In the genomic region with DNA sequence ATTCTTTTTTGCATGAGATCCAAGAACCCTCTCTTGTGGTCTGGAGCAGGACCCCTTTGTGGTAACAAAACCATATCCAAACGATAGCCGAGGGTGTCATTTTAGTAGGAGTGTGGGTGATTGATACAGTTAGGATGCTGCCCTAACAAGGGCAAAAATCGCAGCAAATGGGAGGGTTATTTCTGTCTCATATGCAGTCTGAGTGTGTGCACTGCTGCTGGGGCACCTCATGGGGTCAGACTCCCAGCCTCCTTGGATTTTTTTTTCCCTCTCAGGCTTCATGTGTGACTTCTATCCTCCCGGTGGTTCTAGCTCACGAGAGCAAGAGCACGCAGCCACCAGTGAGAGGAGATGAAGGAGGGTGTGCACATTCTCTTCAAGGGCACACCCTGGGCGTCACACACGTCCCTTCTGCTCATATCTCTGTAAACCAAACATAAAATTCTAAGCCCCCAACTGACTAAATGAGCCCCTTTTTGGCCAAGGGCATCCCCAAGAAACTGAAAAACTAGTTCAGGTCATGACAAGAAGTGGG, we compare ENCODE assay signal across 18 cellular contexts. TPM values are rescaled to one million over a fixed set of nuclear protein-coding genes. Genes with fewer than 3 reads are reported as not detected.
A peak's percentile ranks its signal among the peaks of the same experiment; 100 is the strongest.
DNase-seq lines count a peak whose midpoint lies in the region; ATAC-seq, FAIRE-seq and TF ChIP-seq lines count a peak whose summit lies in the region.
"Had no signal": no experiment of that assay in that cellular context is flagged by ENCODE, and none has a peak within 500 bp of the region (broad histone marks: within the 10 kb centered on the region; RNA-seq: fewer than 3 reads in every experiment).

No MANE protein-coding gene starts in this region.

- 19% methylated on average over 8 of the region's 8 CpGs for WGBS in A549 (ENCODE audit: missing lambda C conversion rate)
- WGBS in esophagus muscularis mucosa, result 64% methylated on average over 8 of the region's 8 CpGs

- no peak for TF ChIP-seq EP300 in A549 (IDR thresholded peaks at IDR 0.05)
- TF ChIP-seq EP300 in esophagus muscularis mucosa (IDR thresholded peaks at IDR 0.05), result no peak

- POLR2A ChIA-PET in A549 (lab: Yijun Ruan, JAX) (no interaction called here), WTC11 (lab: Charles Lee) (no interaction called here)

- H2AFZ ChIP-seq in GM23338, result peak overlapping the region; percentile 40; the same call in 1 of the 2 replicates
- H2AFZ ChIP-seq: GM23248 had no signal

- H3K4me1 Mint-ChIP-seq in GM23338 (peaks cover 15% of the 10 kb centered on the region; the same call in 2 of the 3 replicates), WTC11 (peaks cover 20% of the 10 kb centered on the region)

- CTCF ChIA-PET in A549 (lab: Yijun Ruan, JAX) (interaction anchor here (1.3 kb wide), 1 partner anchor 29 kb away, joined by 4 read pairs; the partner anchor contains the start of gene IL15RA), WTC11 (lab: Charles Lee) (interaction anchor here (1.1 kb wide), 1 partner anchor 396 kb away, joined by 3 read pairs; no protein-coding TSS in a partner anchor)

- H3K27ac Mint-ChIP-seq in GM23338 (no peak overlapping the region; the same call in 1 of the 2 replicates), WTC11 (no peak overlapping the region; the same call in 1 of the 2 replicates)

- DNase-seq in A549 (ENCODE audit: low read depth in 1 of 2, low spot score in 1 of 2) (no peak), GM23338 (ENCODE audit: low spot score) (no peak), WTC11 (ENCODE audit: low spot score) (no peak), esophagus muscularis mucosa (ENCODE audit: extremely low spot score) (peak; percentile 37), head of caudate nucleus (no peak)
- DNase-seq: Caco-2; CD8-positive, alpha-beta memory T cell; DND-41; GDM1; GM23248; H9; KG1 had no signal

- H3K4me3 ChIP-seq in A549 (no peak overlapping the region), GM23338 (no peak overlapping the region), esophagus muscularis mucosa (peak overlapping the region in 1 of 4 donors; percentile 2)
- H3K4me3 ChIP-seq: GM23248 had no signal

- H3K9me3 Mint-ChIP-seq in GM23338 (peaks cover 5% of the 10 kb centered on the region; the same call in 2 of the 3 replicates), WTC11 (peaks cover 19% of the 10 kb centered on the region)

- TF ChIP-seq CTCF in A549 (IDR thresholded peaks at IDR 0.05) (no peak), GM23338 (conservative IDR thresholded peaks at IDR 0.05; ENCODE audit: low read depth in 2 of 2) (no peak), WTC11 (IDR thresholded peaks at IDR 0.05) (no peak), esophagus muscularis mucosa (IDR thresholded peaks at IDR 0.05) (no peak)

- H3K79me2 ChIP-seq in GM23338 (replicated peaks; ENCODE audit: insufficient read depth), result no peaks in the 10 kb centered on the region

- H3K9me3 ChIP-seq in A549 (peaks cover 15% of the 10 kb centered on the region), esophagus muscularis mucosa (peaks cover 0 to 9% (median 6%) of the 10 kb centered on the region in 4 donors)

- H3K9me2 ChIP-seq in GM23338 (ENCODE audit: insufficient read depth), result no peaks in the 10 kb centered on the region

- H3K36me3 Mint-ChIP-seq in GM23338 (ENCODE audit: low read depth) (no peaks in the 10 kb centered on the region), WTC11 (no peaks in the 10 kb centered on the region)

- H3K27me3 ChIP-seq in GM23338 (ENCODE audit: insufficient read depth) (no peaks in the 10 kb centered on the region), esophagus muscularis mucosa (no peaks in the 10 kb centered on the region)

- TF ChIP-seq POLR2A in A549 (IDR thresholded peaks at IDR 0.05; ENCODE audit: low read length) (no peak), esophagus muscularis mucosa (IDR thresholded peaks at IDR 0.05; ENCODE audit: low read depth) (no peak)

- H3K4me2 ChIP-seq in A549, result 0 out of 3 replicates have a peak overlapping the region, but pooled peaks have one; percentile 1
- no peak overlapping the region for H3K4me2 ChIP-seq in GM23338

- ATAC-seq in A549 (peak; percentile 55 to 66; a peak in 5 of 6 replicates), GM23338 (no peak), WTC11 (peak; percentile 48), GM19351 (IDR thresholded peaks at IDR 0.05; ENCODE audit: unreplicated experiment) (no peak), HG03565 (IDR thresholded peaks at IDR 0.05; ENCODE audit: unreplicated experiment) (no peak)

- H3K27me3 Mint-ChIP-seq in GM23338 (ENCODE audit: insufficient read depth, low read depth, poor library complexity) (peaks cover 5% of the 10 kb centered on the region), WTC11 (ENCODE audit: low read depth) (no peaks in the 10 kb centered on the region)

- H3K4me1 ChIP-seq in A549 (no peaks in the 10 kb centered on the region), GM23338 (ENCODE audit: insufficient read depth) (no peaks in the 10 kb centered on the region), esophagus muscularis mucosa (no peaks in the 10 kb centered on the region)
- H3K4me1 ChIP-seq: Caco-2 had no signal

- H3K27ac ChIP-seq in A549 (no peak overlapping the region), GM23338 (ENCODE audit: low read depth) (no peak overlapping the region), esophagus muscularis mucosa (replicated peaks in 1 of 4) (no peak overlapping the region)
- H3K27ac ChIP-seq: GM23248, HL-60 had no signal

- TF ChIP-seq RAD21 in A549 (conservative IDR thresholded peaks at IDR 0.05 in 1 of 2, IDR thresholded peaks at IDR 0.05 in 1 of 2), result no peak

- intact Hi-C loops in esophagus muscularis mucosa (cut with DNase I), result no loop called here
- intact Hi-C loops in head of caudate nucleus (cut with DNase I), result no loop called here

- H3K4me3 Mint-ChIP-seq in GM23338 (no peak overlapping the region), WTC11 (no peak overlapping the region)
- H3K4me3 Mint-ChIP-seq: H9 had no signal

- no peaks in the 10 kb centered on the region for H3F3A ChIP-seq in GM23338 (replicated peaks; ENCODE audit: low read depth)

- H3K36me3 ChIP-seq in GM23338 (ENCODE audit: insufficient read depth) (no peaks in the 10 kb centered on the region), esophagus muscularis mucosa (no peaks in the 10 kb centered on the region)

- no peak for FAIRE-seq in A549 (lab: Jason Lieb, UNC)
- FAIRE-seq: GM12892 had no signal

- no peaks in the 10 kb centered on the region for H4K20me1 ChIP-seq in GM23338 (replicated peaks; ENCODE audit: insufficient read depth)

TF ChIP-seq in A549, 52 proteins besides CTCF, POLR2A, EP300 and RAD21 (continues in another document):
- TF ChIP-seq RARB (CRISPR knock-in tag; IDR thresholded peaks at IDR 0.05), result no peak
- no peak for TF ChIP-seq MAFK (IDR thresholded peaks at IDR 0.05; ENCODE audit: partially characterized antibody)
- TF ChIP-seq JUN (IDR thresholded peaks at IDR 0.05), result no peak
- no peak for TF ChIP-seq FOSL2 (IDR thresholded peaks at IDR 0.05)
- TF ChIP-seq FOSL2 (CRISPR knock-in tag; IDR thresholded peaks at IDR 0.05), result no peak

TF ChIP-seq in GM23338, 12 proteins besides CTCF, POLR2A, EP300 and RAD21 (continues in another document):
- TF ChIP-seq STAT1 (IDR thresholded peaks at IDR 0.05; ENCODE audit: unreplicated experiment), result no peak
- TF ChIP-seq EZH2 (IDR thresholded peaks at IDR 0.05; ENCODE audit: low read depth, unreplicated experiment), result no peak
- no peak for TF ChIP-seq EZH2phosphoT487 (IDR thresholded peaks at IDR 0.05; ENCODE audit: unreplicated experiment)

TF ChIP-seq in WTC11, 78 proteins besides CTCF, POLR2A, EP300 and RAD21:
- TF ChIP-seq SMAD3 (CRISPR knock-in tag; IDR thresholded peaks at IDR 0.05; ENCODE audit: borderline replicate concordance), result no peak
- no peak for TF ChIP-seq TCF7 (CRISPR knock-in tag; IDR thresholded peaks at IDR 0.05; ENCODE audit: low read depth)
- TF ChIP-seq FOXP1 (CRISPR knock-in tag; IDR thresholded peaks at IDR 0.05; ENCODE audit: borderline replicate concordance), result no peak

RNA-seq across cellular contexts. Expression of gene IL15RA, which starts 28.6 kb away (rescaled TPM):
- polyA plus RNA-seq in A549 (2011; rRNA removed), result 0.83 and 0.91 TPM in 2 replicates
- 1.9 TPM in 2 replicates for polyA plus RNA-seq in A549 (2012; cell fraction: cytosol; rRNA removed)
- 1.5 and 1.7 TPM in 2 replicates for polyA plus RNA-seq in A549 (2012; cell fraction: nucleus; rRNA removed)
- polyA plus RNA-seq in A549 (2017; fragmentation: RNase III; extraction: RNeasy Plus Mini Kit Qiagen cat#74134 plus additional on column Dnase treatment), result 0.46 to 0.72 TPM (median 0.58 TPM) in 3 replicates
- polyA minus RNA-seq in A549 (2011; rRNA and poly(A)+ RNA removed), result 0.34 and 1.1 TPM in 2 replicates
- total RNA-seq in GM23338 (2014; rRNA removed; shearing (Covaris generic)), result 1.1 and 1.6 TPM in 2 replicates
- 1.9 and 2.2 TPM in 2 replicates for polyA plus RNA-seq in GM23338 (2016; fragmentation: Nextera tagmentation; extraction: Ambion mirVana)
- total RNA-seq in WTC11 (2021), result 1.9 to 2.2 TPM (median 2.0 TPM) in 3 replicates
- total RNA-seq in esophagus muscularis mucosa, result 10 to 100 TPM; 19.5 to 30.1 (median 24.2) TPM

RNA-seq across cellular contexts. Expression of gene IL2RA, which starts 56.2 kb away (rescaled TPM):
- polyA plus RNA-seq in A549 (2011; rRNA removed), result not detected in 2 replicates
- polyA plus RNA-seq in A549 (2012; cell fraction: cytosol; rRNA removed), result not detected in 2 replicates
- polyA plus RNA-seq in A549 (2012; cell fraction: nucleus; rRNA removed), result not detected in 2 replicates
- not detected in 3 replicates for polyA plus RNA-seq in A549 (2017; fragmentation: RNase III; extraction: RNeasy Plus Mini Kit Qiagen cat#74134 plus additional on column Dnase treatment)
- not detected in 2 replicates for polyA minus RNA-seq in A549 (2011; rRNA and poly(A)+ RNA removed)
- total RNA-seq in GM23338 (2014; rRNA removed; shearing (Covaris generic)), result not detected in 2 replicates
- polyA plus RNA-seq in GM23338 (2016; fragmentation: Nextera tagmentation; extraction: Ambion mirVana), result not detected in 2 replicates
- total RNA-seq in WTC11 (2021), result 0.31 to 0.41 TPM (median 0.32 TPM) in 3 replicates
- 10 to 100 TPM in 1 of 4 donors, 1 to 10 TPM in 1, under 1 TPM in 2; 0.39 to 17.4 (median 1.1) TPM for total RNA-seq in esophagus muscularis mucosa
- total RNA-seq: A673, Caco-2, GM23248, H9 had no signal
- polyA plus RNA-seq: BJ, GM23248 had no signal

Comparison
In these comparisons a context has a peak if more than half of its experiments do, and no peak if none do; other contexts are left out.
1. ATAC-seq: peak in A549 (2 of 2) and WTC11 (single experiment); none in GM23338 (single experiment), GM19351 (single experiment) and HG03565 (single experiment).